8 cellular contexts compared by ENCODE assay signal in the genomic region with DNA sequence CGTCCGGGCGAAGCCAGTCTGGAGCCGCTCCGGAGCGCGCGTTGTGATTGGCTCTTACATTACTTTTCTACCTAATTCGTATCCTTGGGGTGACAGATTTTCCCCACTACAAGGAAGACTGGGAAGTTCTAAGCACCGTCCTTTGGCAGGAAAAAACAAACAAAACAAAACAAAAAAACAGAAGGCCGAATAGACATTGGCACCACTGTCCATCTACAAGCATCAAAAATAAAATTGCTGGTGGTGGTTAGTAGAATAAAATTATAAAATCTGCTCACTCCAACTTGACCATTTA. TPM values are rescaled to one million over a fixed set of nuclear protein-coding genes. Genes with fewer than 3 reads are reported as not detected.
DNase-seq lines count a peak whose midpoint lies in the region; ATAC-seq and TF ChIP-seq lines count a peak whose summit lies in the region.

No MANE protein-coding gene starts in this region.

- no peak overlapping the region for H4K91ac ChIP-seq in trophoblast cell (ENCODE audit: low read depth, low read length)

- DNase-seq in WERI-Rb-1 (no peak), germinal center (ENCODE audit: low spot score) (peak; percentile 65), trophoblast cell (no peak), SKM-1 treated with dmso at 0.1 percent for 144 hours (lab: John Stamatoyannopoulos, UW; ENCODE audit: unreplicated experiment) (no peak), OCI-M1 (lab: John Stamatoyannopoulos, UW) (no peak)

- no peak overlapping the region for H2BK120ac ChIP-seq in trophoblast cell (ENCODE audit: insufficient read depth, low read length, poor library complexity)

- no peaks in the 10 kb centered on the region for H3K36me3 ChIP-seq in ACC112 (ENCODE audit: insufficient read depth, low read length)
- no peaks in the 10 kb centered on the region for H3K36me3 ChIP-seq in WERI-Rb-1
- no peaks in the 10 kb centered on the region for H3K36me3 ChIP-seq in trophoblast cell (ENCODE audit: control insufficient read depth in 1 of 2, insufficient read depth in 2 of 2, low read length in 2 of 2)

- H3K4ac ChIP-seq in trophoblast cell (ENCODE audit: low read depth, low read length) = no peak overlapping the region

- H3K4me3 ChIP-seq in ACC112 (ENCODE audit: low read depth, low read length) (peak overlapping the region; percentile 80), WERI-Rb-1 (ENCODE audit: low read depth, low read length) (peak overlapping the region; percentile 70), trophoblast cell (ENCODE audit: low read depth, low read length) (peak overlapping the region; percentile 63)

- peak overlapping the region; percentile 99 for H2AFZ ChIP-seq in ACC112 (ENCODE audit: low read length, unreplicated experiment)
- no peak overlapping the region for H2AFZ ChIP-seq in trophoblast cell (ENCODE audit: insufficient read depth, low read length, poor library complexity)

- no peaks in the 10 kb centered on the region for H3K79me2 ChIP-seq in ACC112 (ENCODE audit: control insufficient read depth, insufficient read depth, low read length, unreplicated experiment)
- peaks cover 3% of the 10 kb centered on the region for H3K79me2 ChIP-seq in trophoblast cell (ENCODE audit: control insufficient read depth, insufficient read depth, low read length, poor library complexity)

- ATAC-seq in GM18907 (IDR thresholded peaks at IDR 0.05; ENCODE audit: unreplicated experiment) (peak; percentile 46), HG03060 (IDR thresholded peaks at IDR 0.05; ENCODE audit: low read depth, unreplicated experiment) (peak; percentile 22)

- peaks cover 35% of the 10 kb centered on the region for H3K27me3 ChIP-seq in ACC112 (ENCODE audit: insufficient read depth, low read length)
- peaks cover 4% of the 10 kb centered on the region for H3K27me3 ChIP-seq in WERI-Rb-1 (ENCODE audit: insufficient read depth, low read depth, severe bottlenecking)
- H3K27me3 ChIP-seq in trophoblast cell (ENCODE audit: insufficient read depth, low read length) = no peaks in the 10 kb centered on the region

- H3K4me1 ChIP-seq in ACC112 (ENCODE audit: control insufficient read depth, insufficient read depth, low read length, unreplicated experiment) (no peaks in the 10 kb centered on the region), trophoblast cell (ENCODE audit: control insufficient read depth in 1 of 2, insufficient read depth in 2 of 2, low read length in 2 of 2) (no peaks in the 10 kb centered on the region)

- no peak overlapping the region for H2BK12ac ChIP-seq in trophoblast cell (ENCODE audit: low read length)

- no peak overlapping the region for H4K12ac ChIP-seq in trophoblast cell (ENCODE audit: low read depth, low read length)

- H3K14ac ChIP-seq in trophoblast cell (ENCODE audit: low read length) = no peak overlapping the region

- H3K9me3 ChIP-seq in WERI-Rb-1 (ENCODE audit: severe bottlenecking) (peaks cover 4% of the 10 kb centered on the region), trophoblast cell (ENCODE audit: insufficient read depth, low read depth, low read length) (no peaks in the 10 kb centered on the region)

- H3K23ac ChIP-seq in trophoblast cell (ENCODE audit: low read length) = no peak overlapping the region

- WGBS in trophoblast cell (ENCODE audit: extremely low coverage, insufficient coverage, insufficient read length) = no CpG with 5 or more reads among the region's 11 CpGs

- H3K27ac ChIP-seq in ACC112 (ENCODE audit: low read depth, low read length) = peak overlapping the region; percentile 70
- peak overlapping the region; percentile 85 for H3K27ac ChIP-seq in WERI-Rb-1
- H3K27ac ChIP-seq in trophoblast cell (ENCODE audit: low read depth, low read length) = peak overlapping the region; percentile 44

- H3K18ac ChIP-seq in trophoblast cell (ENCODE audit: low read length) = no peak overlapping the region

- no peak overlapping the region for H2AK5ac ChIP-seq in trophoblast cell (ENCODE audit: low read length)

- peak overlapping the region; percentile 37 for H4K8ac ChIP-seq in trophoblast cell (ENCODE audit: low read depth, low read length)

- H3K9ac ChIP-seq in trophoblast cell (ENCODE audit: low read length) = no peak overlapping the region

- no peak for TF ChIP-seq CTCF in WERI-Rb-1 (IDR thresholded peaks at IDR 0.05; ENCODE audit: low read depth, low read length)

- peaks cover 8% of the 10 kb centered on the region for H3K79me1 ChIP-seq in trophoblast cell (ENCODE audit: low read length)

- H2BK5ac ChIP-seq in trophoblast cell (ENCODE audit: low read depth, low read length, poor library complexity) = peak overlapping the region; percentile 2

- H3K4me2 ChIP-seq in trophoblast cell (ENCODE audit: low read length) = peak overlapping the region; percentile 84

RNA-seq across cellular contexts. Expression of a gene that starts 0.7 kb away (rescaled TPM):
- polyA plus RNA-seq in trophoblast cell (2013) = 5.9 TPM in 2 replicates
